16 cellular contexts compared by ENCODE assay signal in genomic region chr1:192382758-192383157, GRCh38.
A peak's percentile ranks its signal among the peaks of the same experiment; 100 is the strongest.
DNase-seq lines count a peak whose midpoint lies in the region; ATAC-seq and TF ChIP-seq lines count a peak whose summit lies in the region.
"Had no signal": no experiment of that assay in that cellular context is flagged by ENCODE, and none has a peak within 500 bp of the region (broad histone marks: within the 10 kb centered on the region; RNA-seq: fewer than 3 reads in every experiment).

No MANE protein-coding gene starts in this region.

- H4K20me1 ChIP-seq in OCI-LY7 (ENCODE audit: insufficient read depth, low read length) = no peaks in the 10 kb centered on the region
- H4K20me1 ChIP-seq: BLaER1 treated with 17β-estradiol and CSF1 and Interleukin-3, amounts not matched to agents 10 nM and 100 nM had no signal

- no peaks in the 10 kb centered on the region; the same call in 1 of the 2 replicates for H3K9me2 ChIP-seq in OCI-LY7 (ENCODE audit: insufficient read depth, low read length)

- no peak overlapping the region for H3K4me3 Mint-ChIP-seq in activated CD4-positive, alpha-beta memory T cell treated with anti-CD3 and anti-CD28 coated beads, Interleukin-2, amount 10 ng/mL, durations not matched to agents 7 days and 5 days
- H3K4me3 Mint-ChIP-seq: T-helper 1 cell treated with Interleukin-12 subunit alpha and Interleukin-12 subunit beta and Interleukin-4 antibody, amounts not matched to agents 30 μg/mL and 1 μg/mL, for 36 hours had no signal

- no peaks in the 10 kb centered on the region for H3K36me3 ChIP-seq in OCI-LY7 (ENCODE audit: insufficient read depth, low read length)
- H3K36me3 ChIP-seq in mesendoderm (ENCODE audit: control insufficient read depth, insufficient read depth, low read length) = no peaks in the 10 kb centered on the region
- no peaks in the 10 kb centered on the region for H3K36me3 ChIP-seq in psoas muscle (ENCODE audit: insufficient read depth in 1 of 2, low read depth in 1 of 2)
- H3K36me3 ChIP-seq: BLaER1 treated with 17β-estradiol and CSF1 and Interleukin-3, amounts not matched to agents 10 nM and 100 nM had no signal

- intact Hi-C loops in OCI-LY7 (cut with micrococcal nuclease; ENCODE audit: unreplicated experiment) = no loop called here
- intact Hi-C loops in psoas muscle (cut with DNase I) = no loop called here

- H3K9me3 ChIP-seq in OCI-LY7 (ENCODE audit: low read length) (no peaks in the 10 kb centered on the region), psoas muscle (peaks cover 8% of the 10 kb centered on the region)

- POLR2A ChIA-PET in HEK293T (lab: Yijun Ruan, JAX) = no interaction called here
- POLR2A ChIA-PET in OCI-LY7 (lab: Charles Lee) = no interaction called here
- POLR2A ChIA-PET in RWPE1 (lab: Yijun Ruan, JAX; ENCODE audit: low non-redundant PET) = no interaction called here
- POLR2A ChIA-PET in activated CD4-positive, alpha-beta memory T cell treated with anti-CD3 and anti-CD28 coated beads, Interleukin-2, amount 10 ng/mL, durations not matched to agents 7 days and 5 days (lab: Charles Lee) = no interaction called here

- H3K79me2 ChIP-seq in OCI-LY7 (ENCODE audit: insufficient read depth, low read depth, low read length) (no peaks in the 10 kb centered on the region), mesendoderm (ENCODE audit: control insufficient read depth, insufficient read depth, low read length) (no peaks in the 10 kb centered on the region)

- H3K9ac ChIP-seq in mesendoderm (ENCODE audit: low read length) = no peak overlapping the region
- H3K9ac ChIP-seq: BLaER1 treated with 17β-estradiol and CSF1 and Interleukin-3, amounts not matched to agents 10 nM and 100 nM had no signal

- no peak overlapping the region for H2AK5ac ChIP-seq in mesendoderm (ENCODE audit: low read length)

- no peak overlapping the region for H2BK15ac ChIP-seq in mesendoderm (replicated peaks; ENCODE audit: low read depth)

- H2BK120ac ChIP-seq in mesendoderm (ENCODE audit: low read depth, low read length) = no peak overlapping the region

- no TSS peak for BruUV-seq in OCI-LY7 (replicated peaks; lab: Mats Ljungman, UMichigan)

- H3K56ac ChIP-seq in mesendoderm (ENCODE audit: low read length) = no peak overlapping the region

- peaks cover 2% of the 10 kb centered on the region for H3K4me1 Mint-ChIP-seq in activated CD4-positive, alpha-beta memory T cell treated with anti-CD3 and anti-CD28 coated beads, Interleukin-2, amount 10 ng/mL, durations not matched to agents 7 days and 5 days

- H3K23ac ChIP-seq in mesendoderm (ENCODE audit: low read length) = no peak overlapping the region

- CTCF ChIA-PET in HEK293T (lab: Yijun Ruan, JAX) (no interaction called here), OCI-LY7 (lab: Charles Lee; ENCODE audit: unreplicated experiment) (no interaction called here), RWPE1 (lab: Yijun Ruan, JAX) (no interaction called here)
- CTCF ChIA-PET in activated CD4-positive, alpha-beta memory T cell treated with anti-CD3 and anti-CD28 coated beads, Interleukin-2, amount 10 ng/mL, durations not matched to agents 7 days and 5 days (lab: Charles Lee) = no interaction called here

- TF ChIP-seq CTCF in OCI-LY7 (conservative IDR thresholded peaks at IDR 0.05; ENCODE audit: low read length) = no peak
- no peak for TF ChIP-seq CTCF in RWPE1 (conservative IDR thresholded peaks at IDR 0.05; ENCODE audit: low read depth)
- no peak for TF ChIP-seq CTCF in psoas muscle (IDR thresholded peaks at IDR 0.05)

- no peak overlapping the region for H3K18ac ChIP-seq in mesendoderm (ENCODE audit: low read length)

- no peaks in the 10 kb centered on the region for H3K79me1 ChIP-seq in mesendoderm (ENCODE audit: low read length)

- no peak overlapping the region for H4K8ac ChIP-seq in mesendoderm (ENCODE audit: low read depth, low read length)

- DNase-seq in DMS 273 (lab: John Stamatoyannopoulos, UW; ENCODE audit: unreplicated experiment) = peak; percentile 2
- DNase-seq in DMS 273 treated with DMSO at 0.1 percent for 48 hours (lab: John Stamatoyannopoulos, UW) = no peak
- peak; percentile 11 for DNase-seq in HEK293T (ENCODE audit: extremely low spot score)
- peak; percentile 4 for DNase-seq in OCI-LY7 (ENCODE audit: low spot score)
- DNase-seq in mesendoderm = peak; percentile 29
- DNase-seq in RWPE1 (ENCODE audit: low spot score) = no peak
- no peak for DNase-seq in psoas muscle
- no peak for DNase-seq in activated CD4-positive, alpha-beta memory T cell treated with anti-CD3 and anti-CD28 coated beads, Interleukin-2, amount 10 ng/mL, durations not matched to agents 7 days and 5 days
- DNase-seq: IMR-90, NCI-H1048, NCI-H2227 treated with DMSO at 0.1 percent for 48 hours, NCI-H524 treated with DMSO at 0.1 percent for 48 hours, PC-9 had no signal

- H3K4me2 ChIP-seq in OCI-LY7 (ENCODE audit: low read length) (no peak overlapping the region), mesendoderm (ENCODE audit: low read length) (no peak overlapping the region)
- H3K4me2 ChIP-seq: BLaER1 treated with 17β-estradiol and CSF1 and Interleukin-3, amounts not matched to agents 10 nM and 100 nM; PC-9 had no signal

- no peak for ATAC-seq in psoas muscle

- H3K27ac ChIP-seq in OCI-LY7 (ENCODE audit: low read depth, low read length, poor library complexity, severe bottlenecking) (no peak overlapping the region), mesendoderm (ENCODE audit: low read depth, low read length) (no peak overlapping the region), RWPE1 (no peak overlapping the region), psoas muscle (no peak overlapping the region)
- H3K27ac ChIP-seq: 22Rv1; BLaER1 treated with 17β-estradiol and CSF1 and Interleukin-3, amounts not matched to agents 10 nM and 100 nM; PC-9 had no signal

- H3K4ac ChIP-seq in mesendoderm (ENCODE audit: low read depth, low read length) = no peak overlapping the region

- no peak overlapping the region for H2AFZ ChIP-seq in OCI-LY7 (ENCODE audit: low read length)
- H2AFZ ChIP-seq: PC-9 had no signal

- no peak overlapping the region for H3K27ac Mint-ChIP-seq in activated CD4-positive, alpha-beta memory T cell treated with anti-CD3 and anti-CD28 coated beads, Interleukin-2, amount 10 ng/mL, durations not matched to agents 7 days and 5 days
- H3K27ac Mint-ChIP-seq: T-helper 1 cell treated with Interleukin-12 subunit alpha and Interleukin-12 subunit beta and Interleukin-4 antibody, amounts not matched to agents 30 μg/mL and 1 μg/mL, for 36 hours had no signal

- H3K4me1 ChIP-seq in OCI-LY7 (ENCODE audit: insufficient read depth, low read length, poor library complexity, severe bottlenecking) = no peaks in the 10 kb centered on the region
- H3K4me1 ChIP-seq in mesendoderm (ENCODE audit: control insufficient read depth, low read depth, low read length) = no peaks in the 10 kb centered on the region
- H3K4me1 ChIP-seq in psoas muscle = no peaks in the 10 kb centered on the region
- H3K4me1 ChIP-seq: BLaER1 treated with 17β-estradiol and CSF1 and Interleukin-3, amounts not matched to agents 10 nM and 100 nM had no signal

- no peak overlapping the region for H3K4me3 ChIP-seq in OCI-LY7 (ENCODE audit: low read depth, low read length, poor library complexity, severe bottlenecking)
- H3K4me3 ChIP-seq in mesendoderm (ENCODE audit: low read length) = no peak overlapping the region
- H3K4me3 ChIP-seq in psoas muscle = no peak overlapping the region
- H3K4me3 ChIP-seq: BLaER1 treated with 17β-estradiol and CSF1 and Interleukin-3, amounts not matched to agents 10 nM and 100 nM; PC-9 had no signal

- no peaks in the 10 kb centered on the region for H3K27me3 Mint-ChIP-seq in activated CD4-positive, alpha-beta memory T cell treated with anti-CD3 and anti-CD28 coated beads, Interleukin-2, amount 10 ng/mL, durations not matched to agents 7 days and 5 days

- WGBS in mesendoderm (ENCODE audit: extremely low coverage, insufficient coverage, low lambda C conversion rate) = no CpG with 5 or more reads among the region's 2 CpGs
- 83 to 90% (median 87%) methylated on average over 2 of the region's 2 CpGs for WGBS in psoas muscle, 3 donors

- no peak overlapping the region for H2BK5ac ChIP-seq in mesendoderm (ENCODE audit: low read length)

- H3K36me3 Mint-ChIP-seq in activated CD4-positive, alpha-beta memory T cell treated with anti-CD3 and anti-CD28 coated beads, Interleukin-2, amount 10 ng/mL, durations not matched to agents 7 days and 5 days (ENCODE audit: low read depth) = no peaks in the 10 kb centered on the region

- no peaks in the 10 kb centered on the region for H3K9me3 Mint-ChIP-seq in activated CD4-positive, alpha-beta memory T cell treated with anti-CD3 and anti-CD28 coated beads, Interleukin-2, amount 10 ng/mL, durations not matched to agents 7 days and 5 days
- H3K9me3 Mint-ChIP-seq: T-helper 1 cell treated with Interleukin-12 subunit alpha and Interleukin-12 subunit beta and Interleukin-4 antibody, amounts not matched to agents 30 μg/mL and 1 μg/mL, for 36 hours had no signal

- H3K27me3 ChIP-seq in mesendoderm (ENCODE audit: insufficient read depth, low read length, poor library complexity) (no peaks in the 10 kb centered on the region), psoas muscle (ENCODE audit: insufficient read depth in 3 of 3, low read length in 2 of 3) (no peaks in the 10 kb centered on the region)
- H3K27me3 ChIP-seq: BLaER1 treated with 17β-estradiol and CSF1 and Interleukin-3, amounts not matched to agents 10 nM and 100 nM had no signal

- H4K5ac ChIP-seq in mesendoderm (ENCODE audit: low read length) = no peak overlapping the region

TF ChIP-seq in HEK293T, 16 proteins besides CTCF, POLR2A, EP300 and RAD21:
- no peak for TF ChIP-seq LEF1 (IDR thresholded peaks at IDR 0.05; ENCODE audit: borderline replicate concordance)
- no peak for TF ChIP-seq CTBP1 (IDR thresholded peaks at IDR 0.05; ENCODE audit: borderline replicate concordance)
- no peak for TF ChIP-seq ZNF384 (IDR thresholded peaks at IDR 0.05)
- TF ChIP-seq PKNOX1 (IDR thresholded peaks at IDR 0.05) = no peak
- no peak for TF ChIP-seq BHLHE40 (IDR thresholded peaks at IDR 0.05; ENCODE audit: borderline replicate concordance)
- no peak for TF ChIP-seq FOXK2 (IDR thresholded peaks at IDR 0.05)
- no peak for TF ChIP-seq ARNT (IDR thresholded peaks at IDR 0.05)
- no peak for TF ChIP-seq HDGF (IDR thresholded peaks at IDR 0.05; ENCODE audit: borderline replicate concordance)
- no peak for TF ChIP-seq L3MBTL2 (conservative IDR thresholded peaks at IDR 0.05)
- TF ChIP-seq FOXA1 (IDR thresholded peaks at IDR 0.05) = no peak

Comparison
In these comparisons a context has a peak if more than half of its experiments do, and no peak if none do; other contexts are left out.
1. DNase-seq: peak in DMS 273 (single experiment), HEK293T (single experiment), OCI-LY7 (single experiment) and mesendoderm (single experiment); none in DMS 273 treated with DMSO at 0.1 percent for 48 hours (single experiment), RWPE1 (single experiment), psoas muscle (0 of 2) and activated CD4-positive, alpha-beta memory T cell treated with anti-CD3 and anti-CD28 coated beads, Interleukin-2, amount 10 ng/mL, durations not matched to agents 7 days and 5 days (single experiment).